ENCODE assay signal across 8 cellular contexts in the genomic region with DNA sequence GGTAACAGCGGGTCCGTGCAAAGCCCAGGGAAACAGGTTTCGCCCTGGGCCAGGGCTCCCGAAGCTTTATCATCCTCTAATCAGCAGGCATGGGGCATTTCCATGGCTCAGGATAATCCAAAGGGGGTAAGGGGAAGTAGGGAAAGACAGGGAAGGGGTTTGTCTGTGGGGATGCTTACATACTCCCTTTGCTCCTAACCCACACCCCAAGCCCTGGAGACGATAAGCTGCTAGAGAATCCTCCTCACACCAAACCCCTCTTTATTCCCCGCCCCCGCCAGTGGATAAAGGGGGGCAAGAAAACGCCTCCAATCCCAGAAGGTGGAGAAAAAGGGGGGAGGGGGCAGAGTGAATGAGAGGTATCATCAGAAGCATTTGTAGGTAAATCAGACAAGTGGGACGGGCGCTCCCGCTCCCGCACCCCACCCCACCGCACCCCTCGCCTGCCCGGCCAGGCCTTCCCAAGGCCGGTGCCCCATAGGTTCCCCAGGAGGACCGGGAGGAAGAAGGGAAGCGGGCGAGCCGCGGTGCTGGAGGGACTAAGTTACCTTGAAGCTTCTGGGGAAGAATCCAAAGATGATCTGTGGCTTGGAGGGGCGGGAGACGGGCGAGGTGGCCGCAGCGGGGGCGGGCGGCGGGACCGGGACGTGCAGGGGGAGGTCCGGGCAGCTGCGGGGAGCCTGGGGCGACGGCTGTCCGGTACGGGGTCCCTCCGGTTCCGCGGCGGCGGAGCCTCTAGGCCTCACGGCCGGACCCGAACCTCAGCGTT. TPM values are rescaled to one million over a fixed set of nuclear protein-coding genes. Genes with fewer than 3 reads are reported as not detected.
DNase-seq lines count a peak whose midpoint lies in the region; ATAC-seq and TF ChIP-seq lines count a peak whose summit lies in the region.

No MANE protein-coding gene starts in this region.

- intact Hi-C loops in testis (cut with DNase I; ENCODE audit: low total_unique reads), result no loop called here

- H3K36me3 ChIP-seq in liver (ENCODE audit: control insufficient read depth in 4 of 4, insufficient read depth in 3 of 4, low read depth in 1 of 4, low read length in 3 of 4) (peaks cover 1 to 13% (median 11%) of the 10 kb centered on the region in 4 donors), testis (ENCODE audit: low read depth, missing control alignments) (no peaks in the 10 kb centered on the region)

- H3K4me1 Mint-ChIP-seq in chondrocyte (ENCODE audit: low read depth), result peaks cover 29% of the 10 kb centered on the region

- no peaks in the 10 kb centered on the region for H3K27me3 Mint-ChIP-seq in chondrocyte (ENCODE audit: low read depth)

- peak overlapping the region; percentile 84 for H3K27ac Mint-ChIP-seq in chondrocyte (ENCODE audit: unreplicated experiment)

- no peaks in the 10 kb centered on the region for H3K9me3 Mint-ChIP-seq in chondrocyte (ENCODE audit: low read depth)

- H3K9me3 ChIP-seq in liver (ENCODE audit: control insufficient read depth in 4 of 4, low read length in 3 of 4) (no peaks in the 10 kb centered on the region), testis (no peaks in the 10 kb centered on the region)

- H3K27me3 ChIP-seq in liver (ENCODE audit: control insufficient read depth in 4 of 4, insufficient read depth in 4 of 4, low read length in 3 of 4) (no peaks in the 10 kb centered on the region), testis (no peaks in the 10 kb centered on the region)

- CTCF ChIA-PET in RWPE1 (lab: Yijun Ruan, JAX), result interaction anchor here (0.6 kb wide), 1 partner anchor 1358 kb away, joined by 3 read pairs; no protein-coding TSS in a partner anchor

- peak overlapping the region; percentile 68 to 72 for H3K9ac ChIP-seq in liver (ENCODE audit: low read depth in 1 of 2, low read length in 2 of 2)

- POLR2A ChIA-PET in RWPE1 (lab: Yijun Ruan, JAX; ENCODE audit: low non-redundant PET), result interaction anchor here (0.7 kb wide), 1 partner anchor 58 kb away, joined by 4 read pairs; no protein-coding TSS in a partner anchor

- no peak for TF ChIP-seq POLR2A in testis (IDR thresholded peaks at IDR 0.05)

- TF ChIP-seq CTCF in RWPE1 (conservative IDR thresholded peaks at IDR 0.05; ENCODE audit: low read depth), result no peak
- no peak for TF ChIP-seq CTCF in chondrocyte (IDR thresholded peaks at IDR 0.05)
- TF ChIP-seq CTCF in liver (IDR thresholded peaks at IDR 0.05; ENCODE audit: low read depth, low read length, missing input control), result no peak
- no peak for TF ChIP-seq CTCF in testis (IDR thresholded peaks at IDR 0.05)

- peak overlapping the region; percentile 90 for H3K4me3 Mint-ChIP-seq in chondrocyte (ENCODE audit: unreplicated experiment)

- DNase-seq in activated T-cell treated with anti-CD3 and anti-CD28 coated beads for 1 hour (ENCODE audit: low read depth) (peak; percentile 5), RWPE1 (ENCODE audit: low spot score) (peak; percentile 14), chondrocyte (ENCODE audit: low spot score) (no peak), testis (peak; percentile 26), AG08396 (ENCODE audit: low spot score) (no peak)
- DNase-seq in activated T-cell treated with anti-CD3 and anti-CD28 coated beads, Interleukin-2, amount 50 U/mL, for 1 hour, result no peak

- H3K4me1 ChIP-seq in liver (ENCODE audit: control insufficient read depth in 4 of 4, insufficient read depth in 4 of 4, low read length in 3 of 4) (peaks cover 0 to 24% (median 14%) of the 10 kb centered on the region in 4 donors), testis (no peaks in the 10 kb centered on the region)

- under 1% methylated on average over 46 of the region's 46 CpGs for WGBS in liver
- 1 to 2% methylated on average over 27 to 43 of the region's 46 CpGs for WGBS in testis, 2 donors

- no peak for TF ChIP-seq RAD21 in liver (IDR thresholded peaks at IDR 0.05)

- peak; percentile 4 for ATAC-seq in HG02885 (IDR thresholded peaks at IDR 0.05; ENCODE audit: poor library complexity, unreplicated experiment)

- H3K36me3 Mint-ChIP-seq in chondrocyte (ENCODE audit: low read depth), result peaks cover 14% of the 10 kb centered on the region

- H3K4me3 ChIP-seq in liver (ENCODE audit: low read depth in 1 of 3, low read length in 3 of 3) (peak overlapping the region; percentile 74 to 91 (median 75)), testis (peak overlapping the region; percentile 96 to 98)

- H3K27ac ChIP-seq in RWPE1 (peak overlapping the region; percentile 96), liver (ENCODE audit: low read depth in 1 of 2, low read length in 2 of 2) (peak overlapping the region; percentile 89 to 94), testis (peak overlapping the region; percentile 91 to 93)

TF ChIP-seq in liver, 16 proteins besides CTCF, POLR2A, EP300 and RAD21:
- TF ChIP-seq, protein P1, sequence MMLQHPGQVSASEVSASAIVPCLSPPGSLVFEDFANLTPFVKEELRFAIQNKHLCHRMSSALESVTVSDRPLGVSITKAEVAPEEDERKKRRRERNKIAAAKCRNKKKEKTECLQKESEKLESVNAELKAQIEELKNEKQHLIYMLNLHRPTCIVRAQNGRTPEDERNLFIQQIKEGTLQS (IDR thresholded peaks at IDR 0.05), result no peak
- TF ChIP-seq, protein P2, sequence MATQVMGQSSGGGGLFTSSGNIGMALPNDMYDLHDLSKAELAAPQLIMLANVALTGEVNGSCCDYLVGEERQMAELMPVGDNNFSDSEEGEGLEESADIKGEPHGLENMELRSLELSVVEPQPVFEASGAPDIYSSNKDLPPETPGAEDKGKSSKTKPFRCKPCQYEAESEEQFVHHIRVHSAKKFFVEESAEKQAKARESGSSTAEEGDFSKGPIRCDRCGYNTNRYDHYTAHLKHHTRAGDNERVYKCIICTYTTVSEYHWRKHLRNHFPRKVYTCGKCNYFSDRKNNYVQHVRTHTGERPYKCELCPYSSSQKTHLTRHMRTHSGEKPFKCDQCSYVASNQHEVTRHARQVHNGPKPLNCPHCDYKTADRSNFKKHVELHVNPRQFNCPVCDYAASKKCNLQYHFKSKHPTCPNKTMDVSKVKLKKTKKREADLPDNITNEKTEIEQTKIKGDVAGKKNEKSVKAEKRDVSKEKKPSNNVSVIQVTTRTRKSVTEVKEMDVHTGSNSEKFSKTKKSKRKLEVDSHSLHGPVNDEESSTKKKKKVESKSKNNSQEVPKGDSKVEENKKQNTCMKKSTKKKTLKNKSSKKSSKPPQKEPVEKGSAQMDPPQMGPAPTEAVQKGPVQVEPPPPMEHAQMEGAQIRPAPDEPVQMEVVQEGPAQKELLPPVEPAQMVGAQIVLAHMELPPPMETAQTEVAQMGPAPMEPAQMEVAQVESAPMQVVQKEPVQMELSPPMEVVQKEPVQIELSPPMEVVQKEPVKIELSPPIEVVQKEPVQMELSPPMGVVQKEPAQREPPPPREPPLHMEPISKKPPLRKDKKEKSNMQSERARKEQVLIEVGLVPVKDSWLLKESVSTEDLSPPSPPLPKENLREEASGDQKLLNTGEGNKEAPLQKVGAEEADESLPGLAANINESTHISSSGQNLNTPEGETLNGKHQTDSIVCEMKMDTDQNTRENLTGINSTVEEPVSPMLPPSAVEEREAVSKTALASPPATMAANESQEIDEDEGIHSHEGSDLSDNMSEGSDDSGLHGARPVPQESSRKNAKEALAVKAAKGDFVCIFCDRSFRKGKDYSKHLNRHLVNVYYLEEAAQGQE (IDR thresholded peaks at IDR 0.05), result no peak
TF ChIP-seq in liver: peak in this region for 0.

RNA-seq across cellular contexts. Expression of a gene that starts 0.8 kb away (rescaled TPM):
- 39.9 to 43.3 TPM (median 43.2 TPM) in 3 replicates for total RNA-seq in chondrocyte
- 10 to 100 TPM in 1 of 2 donors, 1 to 10 TPM in 1; 10.0 to 13.1 TPM for total RNA-seq in liver
- 1 to 10 TPM; 6.0 to 6.9 TPM for polyA plus RNA-seq in liver
- 10 to 100 TPM; 18.8 to 21.6 TPM for total RNA-seq in testis
- polyA plus RNA-seq in testis (ENCODE audit: insufficient read depth, low read depth, low replicate concordance), result 33.6 TPM

Comparison
In these comparisons a context has a peak if more than half of its experiments do, and no peak if none do; other contexts are left out.
1. DNase-seq: peak in activated T-cell treated with anti-CD3 and anti-CD28 coated beads for 1 hour (single experiment), RWPE1 (single experiment) and testis (single experiment); none in activated T-cell treated with anti-CD3 and anti-CD28 coated beads, Interleukin-2, amount 50 U/mL, for 1 hour (single experiment), chondrocyte (single experiment) and AG08396 (single experiment).
2. Peak in every context shown above with its lines, with median percentiles within 50 percentile points of each other: H3K27ac ChIP-seq.